1 cellular context compared by ENCODE assay signal in the genomic region with DNA sequence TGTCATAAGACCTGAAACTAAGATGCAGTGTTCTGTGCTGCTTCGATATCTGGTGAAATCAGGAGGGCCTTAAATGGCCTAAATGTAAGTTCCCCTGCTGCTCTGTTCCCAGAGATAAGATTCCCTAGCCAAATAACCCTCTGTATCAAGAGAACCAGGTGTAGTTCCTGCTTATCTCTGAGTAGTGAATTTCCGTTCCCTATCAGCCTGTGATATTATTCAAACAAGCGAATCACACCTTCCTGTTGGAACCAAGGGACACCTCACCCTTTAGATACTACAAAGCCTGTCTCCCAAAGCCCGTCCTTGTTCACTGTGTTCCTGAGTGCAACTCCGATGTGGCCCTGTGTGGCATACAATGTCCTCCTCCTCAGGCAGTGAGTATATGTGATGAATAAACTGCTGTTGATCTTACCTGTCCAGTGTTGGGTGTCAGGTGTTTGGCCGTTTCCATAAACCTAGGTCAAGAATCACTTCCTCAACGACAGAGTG.
A peak's percentile ranks its signal among the peaks of the same experiment; 100 is the strongest.
TF ChIP-seq lines count a peak whose summit lies in the region.

No MANE protein-coding gene starts in this region.

TF ChIP-seq in K562, 482 proteins besides CTCF, POLR2A, EP300 and RAD21 (continued from another document and continues in another):
- TF ChIP-seq, protein P1, sequence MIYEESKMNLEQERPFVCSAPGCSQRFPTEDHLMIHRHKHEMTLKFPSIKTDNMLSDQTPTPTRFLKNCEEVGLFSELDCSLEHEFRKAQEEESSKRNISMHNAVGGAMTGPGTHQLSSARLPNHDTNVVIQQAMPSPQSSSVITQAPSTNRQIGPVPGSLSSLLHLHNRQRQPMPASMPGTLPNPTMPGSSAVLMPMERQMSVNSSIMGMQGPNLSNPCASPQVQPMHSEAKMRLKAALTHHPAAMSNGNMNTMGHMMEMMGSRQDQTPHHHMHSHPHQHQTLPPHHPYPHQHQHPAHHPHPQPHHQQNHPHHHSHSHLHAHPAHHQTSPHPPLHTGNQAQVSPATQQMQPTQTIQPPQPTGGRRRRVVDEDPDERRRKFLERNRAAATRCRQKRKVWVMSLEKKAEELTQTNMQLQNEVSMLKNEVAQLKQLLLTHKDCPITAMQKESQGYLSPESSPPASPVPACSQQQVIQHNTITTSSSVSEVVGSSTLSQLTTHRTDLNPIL (CRISPR knock-in tag; IDR thresholded peaks at IDR 0.05) = no peak
- TF ChIP-seq ZNF695 (CRISPR knock-in tag; IDR thresholded peaks at IDR 0.05) (no peak), CBFA2T3 (IDR thresholded peaks at IDR 0.05) (peak; percentile 99), HEY1 (CRISPR knock-in tag; IDR thresholded peaks at IDR 0.05; ENCODE audit: borderline replicate concordance) (peak; percentile 42; the same call in 1 of the 2 replicates), HMGN3 (IDR thresholded peaks at IDR 0.05; ENCODE audit: borderline replicate concordance, extremely low read depth, insufficient read length, low read depth, low read length) (peak; percentile 62), ARID1B (IDR thresholded peaks at IDR 0.05) (peak; percentile 99), TRIM28 (IDR thresholded peaks at IDR 0.05) (no peak), TOE1 (IDR thresholded peaks at IDR 0.05; ENCODE audit: borderline replicate concordance) (peak; percentile 58), TOE1 (CRISPR knock-in tag; IDR thresholded peaks at IDR 0.05; ENCODE audit: borderline replicate concordance, low read depth) (no peak), NUFIP1 (IDR thresholded peaks at IDR 0.05; ENCODE audit: partially characterized antibody) (no peak), POLR3G (IDR thresholded peaks at IDR 0.05; ENCODE audit: extremely low read depth, insufficient read length, insufficient replicate concordance) (no peak), FOXK2 (conservative IDR thresholded peaks at IDR 0.05 in 1 of 2, IDR thresholded peaks at IDR 0.05 in 1 of 2; ENCODE audit: low read depth in 2 of 2) (0 out of 4 replicates have a peak, but pooled peaks of 1 of the 2 experiments have one; percentile 21), ARNT (IDR thresholded peaks at IDR 0.05) (peak in 1 of 2 experiments; percentile 90; a peak in 3 of 4 replicates), NR2F6 (CRISPR knock-in tag; IDR thresholded peaks at IDR 0.05) (no peak), ZNF143 (CRISPR knock-in tag; IDR thresholded peaks at IDR 0.05) (no peak), FOXA3 (CRISPR knock-in tag; conservative IDR thresholded peaks at IDR 0.05 in 1 of 2, IDR thresholded peaks at IDR 0.05 in 1 of 2) (peak in 1 of 2 experiments; percentile 34; a peak in 1 of 4 replicates), RBM34 (IDR thresholded peaks at IDR 0.05; ENCODE audit: borderline replicate concordance, insufficient read depth, low read length) (no peak), PPARD (CRISPR knock-in tag; IDR thresholded peaks at IDR 0.05) (no peak), JUND (IDR thresholded peaks at IDR 0.05; ENCODE audit: borderline replicate concordance, low read depth, low read length) (no peak; the same call in 1 of the 2 replicates), JUND (tag; IDR thresholded peaks at IDR 0.05; ENCODE audit: borderline replicate concordance, low read depth, low read length) (peak; percentile 29; the same call in 1 of the 3 replicates), ZBTB8A (IDR thresholded peaks at IDR 0.05; ENCODE audit: partially characterized antibody) (no peak), ZZZ3 (IDR thresholded peaks at IDR 0.05) (no peak), SRSF7 (optimal IDR thresholded peaks at IDR 0.05; ENCODE audit: low read depth, low read length) (no peak), XRCC5 (IDR thresholded peaks at IDR 0.05; ENCODE audit: low read depth, low read length) (no peak), TFAM (CRISPR knock-in tag; conservative IDR thresholded peaks at IDR 0.05) (no peak), ZNF445 (CRISPR knock-in tag; IDR thresholded peaks at IDR 0.05; ENCODE audit: low read depth) (no peak), TARDBP (IDR thresholded peaks at IDR 0.05) (peak; percentile 82; the same call in 1 of the 2 replicates), TBL1XR1 (IDR thresholded peaks at IDR 0.05; ENCODE audit: low read length in 2 of 2) (peak; percentile 81 to 82; a peak in 3 of 4 replicates), KLF6 (CRISPR knock-in tag; IDR thresholded peaks at IDR 0.05; ENCODE audit: borderline replicate concordance) (no peak), PHB2 (IDR thresholded peaks at IDR 0.05; ENCODE audit: low read depth) (peak; percentile 89), DPF2 (IDR thresholded peaks at IDR 0.05) (peak; percentile 97), CREBBP (IDR thresholded peaks at IDR 0.05; ENCODE audit: low read depth, low read length) (no peak), SMAD4 (CRISPR knock-in tag; conservative IDR thresholded peaks at IDR 0.05) (peak; percentile 75), ZNF644 (tag; IDR thresholded peaks at IDR 0.05; ENCODE audit: low read depth) (peak; percentile 79), ZNF347 (CRISPR knock-in tag; IDR thresholded peaks at IDR 0.05; ENCODE audit: low read depth) (no peak)
- TF ChIP-seq, protein P2, sequence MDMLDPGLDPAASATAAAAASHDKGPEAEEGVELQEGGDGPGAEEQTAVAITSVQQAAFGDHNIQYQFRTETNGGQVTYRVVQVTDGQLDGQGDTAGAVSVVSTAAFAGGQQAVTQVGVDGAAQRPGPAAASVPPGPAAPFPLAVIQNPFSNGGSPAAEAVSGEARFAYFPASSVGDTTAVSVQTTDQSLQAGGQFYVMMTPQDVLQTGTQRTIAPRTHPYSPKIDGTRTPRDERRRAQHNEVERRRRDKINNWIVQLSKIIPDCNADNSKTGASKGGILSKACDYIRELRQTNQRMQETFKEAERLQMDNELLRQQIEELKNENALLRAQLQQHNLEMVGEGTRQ (CRISPR knock-in tag; IDR thresholded peaks at IDR 0.05) = no peak
- TF ChIP-seq, protein P3, sequence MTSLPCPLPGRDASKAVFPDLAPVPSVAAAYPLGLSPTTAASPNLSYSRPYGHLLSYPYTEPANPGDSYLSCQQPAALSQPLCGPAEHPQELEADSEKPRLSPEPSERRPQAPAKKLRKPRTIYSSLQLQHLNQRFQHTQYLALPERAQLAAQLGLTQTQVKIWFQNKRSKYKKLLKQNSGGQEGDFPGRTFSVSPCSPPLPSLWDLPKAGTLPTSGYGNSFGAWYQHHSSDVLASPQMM (CRISPR knock-in tag; IDR thresholded peaks at IDR 0.05) = no peak
- TF ChIP-seq, protein P4, sequence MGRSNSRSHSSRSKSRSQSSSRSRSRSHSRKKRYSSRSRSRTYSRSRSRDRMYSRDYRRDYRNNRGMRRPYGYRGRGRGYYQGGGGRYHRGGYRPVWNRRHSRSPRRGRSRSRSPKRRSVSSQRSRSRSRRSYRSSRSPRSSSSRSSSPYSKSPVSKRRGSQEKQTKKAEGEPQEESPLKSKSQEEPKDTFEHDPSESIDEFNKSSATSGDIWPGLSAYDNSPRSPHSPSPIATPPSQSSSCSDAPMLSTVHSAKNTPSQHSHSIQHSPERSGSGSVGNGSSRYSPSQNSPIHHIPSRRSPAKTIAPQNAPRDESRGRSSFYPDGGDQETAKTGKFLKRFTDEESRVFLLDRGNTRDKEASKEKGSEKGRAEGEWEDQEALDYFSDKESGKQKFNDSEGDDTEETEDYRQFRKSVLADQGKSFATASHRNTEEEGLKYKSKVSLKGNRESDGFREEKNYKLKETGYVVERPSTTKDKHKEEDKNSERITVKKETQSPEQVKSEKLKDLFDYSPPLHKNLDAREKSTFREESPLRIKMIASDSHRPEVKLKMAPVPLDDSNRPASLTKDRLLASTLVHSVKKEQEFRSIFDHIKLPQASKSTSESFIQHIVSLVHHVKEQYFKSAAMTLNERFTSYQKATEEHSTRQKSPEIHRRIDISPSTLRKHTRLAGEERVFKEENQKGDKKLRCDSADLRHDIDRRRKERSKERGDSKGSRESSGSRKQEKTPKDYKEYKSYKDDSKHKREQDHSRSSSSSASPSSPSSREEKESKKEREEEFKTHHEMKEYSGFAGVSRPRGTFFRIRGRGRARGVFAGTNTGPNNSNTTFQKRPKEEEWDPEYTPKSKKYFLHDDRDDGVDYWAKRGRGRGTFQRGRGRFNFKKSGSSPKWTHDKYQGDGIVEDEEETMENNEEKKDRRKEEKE (IDR thresholded peaks at IDR 0.05; ENCODE audit: borderline replicate concordance in 1 of 2, control insufficient read depth in 1 of 2, low read depth in 2 of 2, low read length in 1 of 2) = no peak
- TF ChIP-seq, protein P5, sequence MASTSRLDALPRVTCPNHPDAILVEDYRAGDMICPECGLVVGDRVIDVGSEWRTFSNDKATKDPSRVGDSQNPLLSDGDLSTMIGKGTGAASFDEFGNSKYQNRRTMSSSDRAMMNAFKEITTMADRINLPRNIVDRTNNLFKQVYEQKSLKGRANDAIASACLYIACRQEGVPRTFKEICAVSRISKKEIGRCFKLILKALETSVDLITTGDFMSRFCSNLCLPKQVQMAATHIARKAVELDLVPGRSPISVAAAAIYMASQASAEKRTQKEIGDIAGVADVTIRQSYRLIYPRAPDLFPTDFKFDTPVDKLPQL (IDR thresholded peaks at IDR 0.05; ENCODE audit: extremely low read depth, insufficient read length) = no peak
- TF ChIP-seq, protein P6, sequence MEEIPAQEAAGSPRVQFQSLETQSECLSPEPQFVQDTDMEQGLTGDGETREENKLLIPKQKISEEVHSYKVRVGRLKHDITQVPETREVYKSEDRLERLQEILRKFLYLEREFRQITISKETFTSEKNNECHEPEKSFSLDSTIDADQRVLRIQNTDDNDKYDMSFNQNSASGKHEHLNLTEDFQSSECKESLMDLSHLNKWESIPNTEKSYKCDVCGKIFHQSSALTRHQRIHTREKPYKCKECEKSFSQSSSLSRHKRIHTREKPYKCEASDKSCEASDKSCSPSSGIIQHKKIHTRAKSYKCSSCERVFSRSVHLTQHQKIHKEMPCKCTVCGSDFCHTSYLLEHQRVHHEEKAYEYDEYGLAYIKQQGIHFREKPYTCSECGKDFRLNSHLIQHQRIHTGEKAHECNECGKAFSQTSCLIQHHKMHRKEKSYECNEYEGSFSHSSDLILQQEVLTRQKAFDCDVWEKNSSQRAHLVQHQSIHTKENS (CRISPR knock-in tag; IDR thresholded peaks at IDR 0.05) = no peak
- TF ChIP-seq, protein P7, sequence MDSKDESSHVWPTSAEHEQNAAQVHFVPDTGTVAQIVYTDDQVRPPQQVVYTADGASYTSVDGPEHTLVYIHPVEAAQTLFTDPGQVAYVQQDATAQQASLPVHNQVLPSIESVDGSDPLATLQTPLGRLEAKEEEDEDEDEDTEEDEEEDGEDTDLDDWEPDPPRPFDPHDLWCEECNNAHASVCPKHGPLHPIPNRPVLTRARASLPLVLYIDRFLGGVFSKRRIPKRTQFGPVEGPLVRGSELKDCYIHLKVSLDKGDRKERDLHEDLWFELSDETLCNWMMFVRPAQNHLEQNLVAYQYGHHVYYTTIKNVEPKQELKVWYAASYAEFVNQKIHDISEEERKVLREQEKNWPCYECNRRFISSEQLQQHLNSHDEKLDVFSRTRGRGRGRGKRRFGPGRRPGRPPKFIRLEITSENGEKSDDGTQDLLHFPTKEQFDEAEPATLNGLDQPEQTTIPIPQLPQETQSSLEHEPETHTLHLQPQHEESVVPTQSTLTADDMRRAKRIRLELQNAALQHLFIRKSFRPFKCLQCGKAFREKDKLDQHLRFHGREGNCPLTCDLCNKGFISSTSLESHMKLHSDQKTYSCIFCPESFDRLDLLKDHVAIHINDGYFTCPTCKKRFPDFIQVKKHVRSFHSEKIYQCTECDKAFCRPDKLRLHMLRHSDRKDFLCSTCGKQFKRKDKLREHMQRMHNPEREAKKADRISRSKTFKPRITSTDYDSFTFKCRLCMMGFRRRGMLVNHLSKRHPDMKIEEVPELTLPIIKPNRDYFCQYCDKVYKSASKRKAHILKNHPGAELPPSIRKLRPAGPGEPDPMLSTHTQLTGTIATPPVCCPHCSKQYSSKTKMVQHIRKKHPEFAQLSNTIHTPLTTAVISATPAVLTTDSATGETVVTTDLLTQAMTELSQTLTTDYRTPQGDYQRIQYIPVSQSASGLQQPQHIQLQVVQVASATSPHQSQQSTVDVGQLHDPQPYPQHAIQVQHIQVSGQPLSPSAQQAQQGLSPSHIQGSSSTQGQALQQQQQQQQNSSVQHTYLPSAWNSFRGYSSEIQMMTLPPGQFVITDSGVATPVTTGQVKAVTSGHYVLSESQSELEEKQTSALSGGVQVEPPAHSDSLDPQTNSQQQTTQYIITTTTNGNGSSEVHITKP (IDR thresholded peaks at IDR 0.05; ENCODE audit: partially characterized antibody) = no peak
- TF ChIP-seq, protein P8, sequence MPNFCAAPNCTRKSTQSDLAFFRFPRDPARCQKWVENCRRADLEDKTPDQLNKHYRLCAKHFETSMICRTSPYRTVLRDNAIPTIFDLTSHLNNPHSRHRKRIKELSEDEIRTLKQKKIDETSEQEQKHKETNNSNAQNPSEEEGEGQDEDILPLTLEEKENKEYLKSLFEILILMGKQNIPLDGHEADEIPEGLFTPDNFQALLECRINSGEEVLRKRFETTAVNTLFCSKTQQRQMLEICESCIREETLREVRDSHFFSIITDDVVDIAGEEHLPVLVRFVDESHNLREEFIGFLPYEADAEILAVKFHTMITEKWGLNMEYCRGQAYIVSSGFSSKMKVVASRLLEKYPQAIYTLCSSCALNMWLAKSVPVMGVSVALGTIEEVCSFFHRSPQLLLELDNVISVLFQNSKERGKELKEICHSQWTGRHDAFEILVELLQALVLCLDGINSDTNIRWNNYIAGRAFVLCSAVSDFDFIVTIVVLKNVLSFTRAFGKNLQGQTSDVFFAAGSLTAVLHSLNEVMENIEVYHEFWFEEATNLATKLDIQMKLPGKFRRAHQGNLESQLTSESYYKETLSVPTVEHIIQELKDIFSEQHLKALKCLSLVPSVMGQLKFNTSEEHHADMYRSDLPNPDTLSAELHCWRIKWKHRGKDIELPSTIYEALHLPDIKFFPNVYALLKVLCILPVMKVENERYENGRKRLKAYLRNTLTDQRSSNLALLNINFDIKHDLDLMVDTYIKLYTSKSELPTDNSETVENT (CRISPR knock-in tag; IDR thresholded peaks at IDR 0.05) = no peak
- TF ChIP-seq, protein P9, sequence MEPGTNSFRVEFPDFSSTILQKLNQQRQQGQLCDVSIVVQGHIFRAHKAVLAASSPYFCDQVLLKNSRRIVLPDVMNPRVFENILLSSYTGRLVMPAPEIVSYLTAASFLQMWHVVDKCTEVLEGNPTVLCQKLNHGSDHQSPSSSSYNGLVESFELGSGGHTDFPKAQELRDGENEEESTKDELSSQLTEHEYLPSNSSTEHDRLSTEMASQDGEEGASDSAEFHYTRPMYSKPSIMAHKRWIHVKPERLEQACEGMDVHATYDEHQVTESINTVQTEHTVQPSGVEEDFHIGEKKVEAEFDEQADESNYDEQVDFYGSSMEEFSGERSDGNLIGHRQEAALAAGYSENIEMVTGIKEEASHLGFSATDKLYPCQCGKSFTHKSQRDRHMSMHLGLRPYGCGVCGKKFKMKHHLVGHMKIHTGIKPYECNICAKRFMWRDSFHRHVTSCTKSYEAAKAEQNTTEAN (CRISPR knock-in tag; IDR thresholded peaks at IDR 0.05) = no peak
- TF ChIP-seq, protein P10, sequence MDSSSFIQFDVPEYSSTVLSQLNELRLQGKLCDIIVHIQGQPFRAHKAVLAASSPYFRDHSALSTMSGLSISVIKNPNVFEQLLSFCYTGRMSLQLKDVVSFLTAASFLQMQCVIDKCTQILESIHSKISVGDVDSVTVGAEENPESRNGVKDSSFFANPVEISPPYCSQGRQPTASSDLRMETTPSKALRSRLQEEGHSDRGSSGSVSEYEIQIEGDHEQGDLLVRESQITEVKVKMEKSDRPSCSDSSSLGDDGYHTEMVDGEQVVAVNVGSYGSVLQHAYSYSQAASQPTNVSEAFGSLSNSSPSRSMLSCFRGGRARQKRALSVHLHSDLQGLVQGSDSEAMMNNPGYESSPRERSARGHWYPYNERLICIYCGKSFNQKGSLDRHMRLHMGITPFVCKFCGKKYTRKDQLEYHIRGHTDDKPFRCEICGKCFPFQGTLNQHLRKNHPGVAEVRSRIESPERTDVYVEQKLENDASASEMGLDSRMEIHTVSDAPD (CRISPR knock-in tag; IDR thresholded peaks at IDR 0.05) = no peak
